ENCODE assay signal across 22 cellular contexts in genomic region chr3:190238871-190239270, GRCh38.
"Had no signal": no experiment of that assay in that cellular context is flagged by ENCODE, and none has a peak within 500 bp of the region (broad histone marks: within the 10 kb centered on the region; RNA-seq: fewer than 3 reads in every experiment).

No MANE protein-coding gene starts in this region.

- H3K4me3 ChIP-seq: cardiac muscle cell, K562 had no signal

- H3K27ac ChIP-seq: brain microvascular endothelial cell, cardiac muscle cell had no signal

- H3K27ac Mint-ChIP-seq: activated CD8-positive, alpha-beta T cell treated with anti-CD3 and anti-CD28 coated beads, Interleukin-2, amount 10 ng/mL, durations not matched to agents 7 days and 5 days; activated naive CD4-positive, alpha-beta T cell treated with anti-CD3 and anti-CD28 coated beads, Interleukin-2, amount 50 U/mL, for 72 hours; activated naive CD8-positive, alpha-beta T cell treated with anti-CD3 and anti-CD28 coated beads, Interleukin-2, amount 50 U/mL, for 24 hours; T-helper 1 cell treated with Interleukin-12 subunit alpha and Interleukin-12 subunit beta and Interleukin-4 antibody, amounts not matched to agents 30 μg/mL and 1 μg/mL, for 36 hours had no signal

- H3K36me3 ChIP-seq: brain microvascular endothelial cell, cardiac muscle cell had no signal

- H3K4me3 Mint-ChIP-seq: activated CD8-positive, alpha-beta T cell treated with anti-CD3 and anti-CD28 coated beads, Interleukin-2, amount 10 ng/mL, durations not matched to agents 7 days and 5 days; activated naive CD8-positive, alpha-beta T cell treated with anti-CD3 and anti-CD28 coated beads, Interleukin-2, amount 50 U/mL, for 24 hours; T-helper 1 cell treated with Interleukin-12 subunit alpha and Interleukin-12 subunit beta and Interleukin-4 antibody, amounts not matched to agents 30 μg/mL and 1 μg/mL, for 36 hours had no signal

- H3K27me3 ChIP-seq: brain microvascular endothelial cell, cardiac muscle cell had no signal

- DNase-seq: activated CD4-positive, alpha-beta T cell treated with anti-CD3 and anti-CD28 coated beads for 48 hours; activated CD4-positive, alpha-beta T cell treated with anti-CD3 and anti-CD28 coated beads, Interleukin-2, amount 50 U/mL, for 4 hours; activated CD4-positive, CD25-positive, alpha-beta regulatory T cell treated with anti-CD3 and anti-CD28 coated beads, Interleukin-2, amount 50 U/mL, for 72 hours; activated CD8-positive, alpha-beta memory T cell treated with anti-CD3 and anti-CD28 coated beads, Interleukin-2, amount 50 U/mL, for 48 hours; activated CD8-positive, alpha-beta T cell treated with anti-CD3 and anti-CD28 coated beads, Interleukin-2, amount 10 ng/mL, durations not matched to agents 7 days and 5 days; activated naive CD4-positive, alpha-beta T cell treated with Interleukin-2 at 50 U/mL for 16 hours; activated naive CD8-positive, alpha-beta T cell treated with anti-CD3 and anti-CD28 coated beads, Interleukin-2, amount 50 U/mL, for 24 hours; activated T-cell treated with anti-CD3 and anti-CD28 coated beads, Interleukin-2, amount 50 U/mL, for 1 hour; brain microvascular endothelial cell; cerebellar nuclear complex; Kasumi-1; NCI-H1092 treated with DMSO at 0.1 percent for 48 hours; NCI-H1417 treated with DMSO at 0.1 percent for 48 hours; NCI-H187; NCI-H2081; NCI-H69; PC-3; SHP77 treated with DMSO at 0.1 percent for 48 hours had no signal

- H3K4me1 Mint-ChIP-seq: activated naive CD8-positive, alpha-beta T cell treated with anti-CD3 and anti-CD28 coated beads, Interleukin-2, amount 50 U/mL, for 24 hours had no signal
